Comparison of ENCODE assay signal across 9 cellular contexts in genomic region chr21:14259669-14260458, GRCh38. TPM values are rescaled to one million over a fixed set of nuclear protein-coding genes. Genes with fewer than 3 reads are reported as not detected.
A peak's percentile ranks its signal among the peaks of the same experiment; 100 is the strongest.
DNase-seq lines count a peak whose midpoint lies in the region; ATAC-seq and TF ChIP-seq lines count a peak whose summit lies in the region.
"Had no signal": no experiment of that assay in that cellular context is flagged by ENCODE, and none has a peak within 500 bp of the region (broad histone marks: within the 10 kb centered on the region; RNA-seq: fewer than 3 reads in every experiment).

No MANE protein-coding gene starts in this region.

- no peaks in the 10 kb centered on the region for H3K27me3 Mint-ChIP-seq in osteocyte (ENCODE audit: unreplicated experiment)
- H3K27me3 Mint-ChIP-seq: dendritic cell treated with granulocyte-macrophage colony-stimulating factor and Interleukin-4, amounts not matched to agents 40 ng/mL and 50 ng/mL, for 4 days had no signal

- H3K9me3 Mint-ChIP-seq in osteocyte (ENCODE audit: unreplicated experiment) = no peaks in the 10 kb centered on the region
- H3K9me3 Mint-ChIP-seq: dendritic cell treated with granulocyte-macrophage colony-stimulating factor and Interleukin-4, amounts not matched to agents 40 ng/mL and 50 ng/mL, for 4 days had no signal

- H3K27me3 ChIP-seq in RWPE2 (ENCODE audit: insufficient read depth, poor library complexity, severe bottlenecking) = peaks cover 17% of the 10 kb centered on the region

- no peaks in the 10 kb centered on the region for H3K9me3 ChIP-seq in RWPE2 (ENCODE audit: severe bottlenecking)

- no peak overlapping the region for H3K27ac Mint-ChIP-seq in osteocyte (ENCODE audit: unreplicated experiment)
- H3K27ac Mint-ChIP-seq: dendritic cell treated with granulocyte-macrophage colony-stimulating factor and Interleukin-4, amounts not matched to agents 40 ng/mL and 50 ng/mL, for 4 days had no signal

- peak; percentile 32 for TF ChIP-seq CTCF in AG04449 (IDR thresholded peaks at IDR 0.05; ENCODE audit: insufficient read depth, low read length, missing control alignments)
- no peak for TF ChIP-seq CTCF in GM13976 (IDR thresholded peaks at IDR 0.05; ENCODE audit: borderline replicate concordance, control extremely low read depth, extremely low read depth, insufficient read depth, missing control alignments)
- peak; percentile 58; the same call in 1 of the 2 replicates for TF ChIP-seq CTCF in LNCAP (IDR thresholded peaks at IDR 0.05)
- TF ChIP-seq CTCF in RWPE2 (IDR thresholded peaks at IDR 0.05; ENCODE audit: poor library complexity, severe bottlenecking) = peak; percentile 79
- TF ChIP-seq CTCF in fibroblast of the aortic adventitia (IDR thresholded peaks at IDR 0.05; ENCODE audit: insufficient read depth, low read length) = peak; percentile 47
- TF ChIP-seq CTCF in osteocyte (IDR thresholded peaks at IDR 0.05) = peak; percentile 66

- H3K27ac ChIP-seq in RWPE2 (ENCODE audit: poor library complexity, severe bottlenecking) = no peak overlapping the region

- CTCF ChIA-PET in AG04449 (lab: Yijun Ruan, JAX) = interaction anchor here (0.6 to 4.5 kb wide), 8 partner anchors 11 to 1332 kb away, joined by 3 to 25 read pairs (median 4); no protein-coding TSS in a partner anchor

- in situ Hi-C loops in GM13976 (cut with MboI; ENCODE audit: low sequenced_read_pairs, unreplicated experiment) = no loop called here

- POLR2A ChIA-PET in AG04449 (lab: Yijun Ruan, JAX) = no interaction called here

- no peak overlapping the region for H3K4me3 Mint-ChIP-seq in osteocyte (ENCODE audit: unreplicated experiment)
- H3K4me3 Mint-ChIP-seq: dendritic cell treated with granulocyte-macrophage colony-stimulating factor and Interleukin-4, amounts not matched to agents 40 ng/mL and 50 ng/mL, for 4 days had no signal

- DNase-seq in AG04449 (ENCODE audit: low read depth, low spot score) (peak; percentile 5), GM13976 (ENCODE audit: low spot score) (peak; percentile 44), RWPE2 (ENCODE audit: low spot score) (no peak), fibroblast of the aortic adventitia (ENCODE audit: low read depth) (peak; percentile 60), osteocyte (ENCODE audit: extremely low spot score, unreplicated experiment) (no peak)

- H3K4me1 ChIP-seq in RWPE2 (ENCODE audit: insufficient read depth, poor library complexity, severe bottlenecking) = no peaks in the 10 kb centered on the region

- no peaks in the 10 kb centered on the region for H3K36me3 ChIP-seq in RWPE2 (ENCODE audit: low read depth)

- ATAC-seq in RWPE2 (ENCODE audit: low read depth) (peak; percentile 85), GM21825 (IDR thresholded peaks at IDR 0.05; ENCODE audit: unreplicated experiment) (no peak), GM21526 (IDR thresholded peaks at IDR 0.05; ENCODE audit: low FRiP score, unreplicated experiment) (no peak)

- H3K4me3 ChIP-seq in AG04449 (ENCODE audit: low read depth, low read length) (no peak overlapping the region), RWPE2 (ENCODE audit: severe bottlenecking) (no peak overlapping the region), fibroblast of the aortic adventitia (ENCODE audit: low read depth, low read length) (no peak overlapping the region)

- no peaks in the 10 kb centered on the region for H3K4me1 Mint-ChIP-seq in osteocyte (ENCODE audit: unreplicated experiment)

- no peaks in the 10 kb centered on the region for H3K36me3 Mint-ChIP-seq in osteocyte (ENCODE audit: unreplicated experiment)

RNA-seq across cellular contexts. Expression of gene RBM11, which starts 43.9 kb away (rescaled TPM):
- not detected in 2 replicates for total RNA-seq in fibroblast of the aortic adventitia (ENCODE audit: low replicate concordance)
- not detected in 2 replicates for total RNA-seq in osteocyte

RNA-seq across cellular contexts. Expression of gene LIPI, which starts 49.1 kb away (rescaled TPM):
- total RNA-seq in fibroblast of the aortic adventitia (ENCODE audit: low replicate concordance) (not detected in 2 replicates), osteocyte (not detected in 2 replicates)

Comparison
In these comparisons a context has a peak if more than half of its experiments do, and no peak if none do; other contexts are left out.
1. DNase-seq: peak in AG04449 (single experiment), GM13976 (single experiment) and fibroblast of the aortic adventitia (single experiment); none in RWPE2 (single experiment) and osteocyte (single experiment).